In the genomic region with DNA sequence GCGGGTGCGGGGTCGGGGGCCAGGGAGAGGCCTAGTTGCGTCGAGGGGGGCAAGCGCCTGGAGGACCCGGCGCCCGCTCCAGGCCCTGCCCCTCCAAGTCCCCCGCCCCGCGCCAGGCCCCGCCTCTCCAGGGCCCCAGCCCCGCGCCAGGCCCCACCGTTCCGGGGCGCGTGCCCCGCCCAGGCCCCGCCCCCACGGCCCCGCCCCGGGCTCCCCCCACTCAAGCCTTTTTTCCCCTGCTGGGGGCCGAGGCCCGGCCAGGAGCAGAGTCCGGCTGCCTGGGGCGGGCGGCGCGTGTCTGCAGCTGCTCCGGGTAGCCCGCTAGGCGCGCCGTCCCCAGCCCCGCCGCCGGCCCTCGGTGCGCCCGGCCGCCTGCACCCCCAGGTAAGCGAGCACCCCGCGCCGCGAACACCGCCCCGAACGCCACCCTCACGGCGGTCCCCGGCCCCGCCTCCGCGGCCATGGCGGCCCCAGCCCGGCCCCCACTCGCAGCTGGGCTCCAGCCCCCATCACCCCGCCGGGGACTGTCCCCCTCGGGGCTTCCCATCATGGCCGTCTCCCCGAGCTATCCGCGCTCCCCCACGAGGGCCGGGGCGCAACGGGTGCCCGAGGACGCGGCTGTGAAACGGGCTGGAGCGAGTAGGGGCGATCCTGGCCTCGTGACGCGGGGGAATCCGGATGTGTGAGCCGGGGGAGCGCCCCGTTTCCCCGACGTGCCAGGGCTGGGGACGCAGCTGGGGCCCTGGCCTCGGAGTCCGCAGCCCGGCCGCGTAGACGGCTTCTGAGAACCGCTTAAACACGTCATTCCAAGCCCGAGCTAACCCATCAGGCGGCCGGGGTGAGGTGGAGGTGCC, we compare ENCODE assay signal across 1 cellular context.
TF ChIP-seq lines count a peak whose summit lies in the region.

A gene with protein sequence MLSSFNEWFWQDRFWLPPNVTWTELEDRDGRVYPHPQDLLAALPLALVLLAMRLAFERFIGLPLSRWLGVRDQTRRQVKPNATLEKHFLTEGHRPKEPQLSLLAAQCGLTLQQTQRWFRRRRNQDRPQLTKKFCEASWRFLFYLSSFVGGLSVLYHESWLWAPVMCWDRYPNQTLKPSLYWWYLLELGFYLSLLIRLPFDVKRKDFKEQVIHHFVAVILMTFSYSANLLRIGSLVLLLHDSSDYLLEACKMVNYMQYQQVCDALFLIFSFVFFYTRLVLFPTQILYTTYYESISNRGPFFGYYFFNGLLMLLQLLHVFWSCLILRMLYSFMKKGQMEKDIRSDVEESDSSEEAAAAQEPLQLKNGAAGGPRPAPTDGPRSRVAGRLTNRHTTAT (plus strand): TSS at position 260 of the 854 bp plus-strand sequence. CDS start 41,707 bp downstream, outside the sequence.

TF ChIP-seq in HepG2, 621 proteins besides CTCF, POLR2A, EP300 and RAD21 (continued from another document and continues in another):
- no peak for TF ChIP-seq ZNF546 (CRISPR knock-in tag; conservative IDR thresholded peaks at IDR 0.05)
- TF ChIP-seq RBM22 (optimal IDR thresholded peaks at IDR 0.05; ENCODE audit: low read length): no peak
- peak; percentile 73 for TF ChIP-seq ZFX (CRISPR knock-in tag; IDR thresholded peaks at IDR 0.05; ENCODE audit: low read depth)
- 0 out of 2 replicates have a peak, but pooled peaks have one; percentile 16 for TF ChIP-seq ZNF296 (CRISPR knock-in tag; conservative IDR thresholded peaks at IDR 0.05)
- TF ChIP-seq ZNF331 (CRISPR knock-in tag; IDR thresholded peaks at IDR 0.05): no peak
- no peak for TF ChIP-seq NFRKB (IDR thresholded peaks at IDR 0.05)
- TF ChIP-seq JUNB (CRISPR knock-in tag; IDR thresholded peaks at IDR 0.05; ENCODE audit: borderline replicate concordance): no peak
- no peak for TF ChIP-seq MBD4 (IDR thresholded peaks at IDR 0.05; ENCODE audit: borderline replicate concordance, low read length)
- no peak; the same call in 1 of the 2 replicates for TF ChIP-seq SALL2 (CRISPR knock-in tag; IDR thresholded peaks at IDR 0.05)
- no peak for TF ChIP-seq ZNF510 (CRISPR knock-in tag; IDR thresholded peaks at IDR 0.05; ENCODE audit: low read depth)
- TF ChIP-seq YEATS2 (CRISPR knock-in tag; IDR thresholded peaks at IDR 0.05; ENCODE audit: borderline replicate concordance): no peak
- no peak for TF ChIP-seq PTBP1 (IDR thresholded peaks at IDR 0.05; ENCODE audit: low read depth, low read length, poor library complexity, severe bottlenecking)
- TF ChIP-seq ZNF670 (CRISPR knock-in tag; IDR thresholded peaks at IDR 0.05; ENCODE audit: borderline replicate concordance): no peak
- 0 out of 2 replicates have a peak, but pooled peaks have one; percentile 18 for TF ChIP-seq FOSL2 (CRISPR knock-in tag; IDR thresholded peaks at IDR 0.05)
- no peak for TF ChIP-seq SRSF4 (IDR thresholded peaks at IDR 0.05; ENCODE audit: low read depth, low read length, poor library complexity, severe bottlenecking)
- TF ChIP-seq, protein P1, sequence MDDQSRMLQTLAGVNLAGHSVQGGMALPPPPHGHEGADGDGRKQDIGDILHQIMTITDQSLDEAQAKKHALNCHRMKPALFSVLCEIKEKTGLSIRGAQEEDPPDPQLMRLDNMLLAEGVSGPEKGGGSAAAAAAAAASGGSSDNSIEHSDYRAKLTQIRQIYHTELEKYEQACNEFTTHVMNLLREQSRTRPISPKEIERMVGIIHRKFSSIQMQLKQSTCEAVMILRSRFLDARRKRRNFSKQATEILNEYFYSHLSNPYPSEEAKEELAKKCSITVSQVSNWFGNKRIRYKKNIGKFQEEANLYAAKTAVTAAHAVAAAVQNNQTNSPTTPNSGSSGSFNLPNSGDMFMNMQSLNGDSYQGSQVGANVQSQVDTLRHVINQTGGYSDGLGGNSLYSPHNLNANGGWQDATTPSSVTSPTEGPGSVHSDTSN (CRISPR knock-in tag; IDR thresholded peaks at IDR 0.05; ENCODE audit: borderline replicate concordance): no peak
- TF ChIP-seq, protein P2, sequence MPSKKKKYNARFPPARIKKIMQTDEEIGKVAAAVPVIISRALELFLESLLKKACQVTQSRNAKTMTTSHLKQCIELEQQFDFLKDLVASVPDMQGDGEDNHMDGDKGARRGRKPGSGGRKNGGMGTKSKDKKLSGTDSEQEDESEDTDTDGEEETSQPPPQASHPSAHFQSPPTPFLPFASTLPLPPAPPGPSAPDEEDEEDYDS (CRISPR knock-in tag; IDR thresholded peaks at IDR 0.05): peak; percentile 58; the same call in 1 of the 2 replicates
- TF ChIP-seq, protein P3, sequence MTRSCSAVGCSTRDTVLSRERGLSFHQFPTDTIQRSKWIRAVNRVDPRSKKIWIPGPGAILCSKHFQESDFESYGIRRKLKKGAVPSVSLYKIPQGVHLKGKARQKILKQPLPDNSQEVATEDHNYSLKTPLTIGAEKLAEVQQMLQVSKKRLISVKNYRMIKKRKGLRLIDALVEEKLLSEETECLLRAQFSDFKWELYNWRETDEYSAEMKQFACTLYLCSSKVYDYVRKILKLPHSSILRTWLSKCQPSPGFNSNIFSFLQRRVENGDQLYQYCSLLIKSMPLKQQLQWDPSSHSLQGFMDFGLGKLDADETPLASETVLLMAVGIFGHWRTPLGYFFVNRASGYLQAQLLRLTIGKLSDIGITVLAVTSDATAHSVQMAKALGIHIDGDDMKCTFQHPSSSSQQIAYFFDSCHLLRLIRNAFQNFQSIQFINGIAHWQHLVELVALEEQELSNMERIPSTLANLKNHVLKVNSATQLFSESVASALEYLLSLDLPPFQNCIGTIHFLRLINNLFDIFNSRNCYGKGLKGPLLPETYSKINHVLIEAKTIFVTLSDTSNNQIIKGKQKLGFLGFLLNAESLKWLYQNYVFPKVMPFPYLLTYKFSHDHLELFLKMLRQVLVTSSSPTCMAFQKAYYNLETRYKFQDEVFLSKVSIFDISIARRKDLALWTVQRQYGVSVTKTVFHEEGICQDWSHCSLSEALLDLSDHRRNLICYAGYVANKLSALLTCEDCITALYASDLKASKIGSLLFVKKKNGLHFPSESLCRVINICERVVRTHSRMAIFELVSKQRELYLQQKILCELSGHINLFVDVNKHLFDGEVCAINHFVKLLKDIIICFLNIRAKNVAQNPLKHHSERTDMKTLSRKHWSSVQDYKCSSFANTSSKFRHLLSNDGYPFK (CRISPR knock-in tag; IDR thresholded peaks at IDR 0.05; ENCODE audit: borderline replicate concordance): no peak
- TF ChIP-seq CCAR2 (optimal IDR thresholded peaks at IDR 0.05; ENCODE audit: low read depth, low read length): no peak
- 0 out of 2 replicates have a peak, but pooled peaks have one; percentile 40 for TF ChIP-seq HNRNPL (IDR thresholded peaks at IDR 0.05; ENCODE audit: low read depth, low read length)
- peak; percentile 75 for TF ChIP-seq RBFOX2 (IDR thresholded peaks at IDR 0.05; ENCODE audit: low read depth, low read length)
- TF ChIP-seq, protein P4, sequence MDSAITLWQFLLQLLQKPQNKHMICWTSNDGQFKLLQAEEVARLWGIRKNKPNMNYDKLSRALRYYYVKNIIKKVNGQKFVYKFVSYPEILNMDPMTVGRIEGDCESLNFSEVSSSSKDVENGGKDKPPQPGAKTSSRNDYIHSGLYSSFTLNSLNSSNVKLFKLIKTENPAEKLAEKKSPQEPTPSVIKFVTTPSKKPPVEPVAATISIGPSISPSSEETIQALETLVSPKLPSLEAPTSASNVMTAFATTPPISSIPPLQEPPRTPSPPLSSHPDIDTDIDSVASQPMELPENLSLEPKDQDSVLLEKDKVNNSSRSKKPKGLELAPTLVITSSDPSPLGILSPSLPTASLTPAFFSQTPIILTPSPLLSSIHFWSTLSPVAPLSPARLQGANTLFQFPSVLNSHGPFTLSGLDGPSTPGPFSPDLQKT (CRISPR knock-in tag; IDR thresholded peaks at IDR 0.05; ENCODE audit: borderline replicate concordance): no peak
- no peak for TF ChIP-seq PLRG1 (conservative IDR thresholded peaks at IDR 0.05)
- TF ChIP-seq ZNF776 (CRISPR knock-in tag; IDR thresholded peaks at IDR 0.05): no peak; the same call in 1 of the 2 replicates
- TF ChIP-seq ZNF235 (CRISPR knock-in tag; IDR thresholded peaks at IDR 0.05; ENCODE audit: borderline replicate concordance): no peak
- no peak for TF ChIP-seq HOXD1 (CRISPR knock-in tag; IDR thresholded peaks at IDR 0.05)
- TF ChIP-seq NFIB (CRISPR knock-in tag; IDR thresholded peaks at IDR 0.05; ENCODE audit: borderline replicate concordance): no peak
- no peak for TF ChIP-seq SP2 (CRISPR knock-in tag; IDR thresholded peaks at IDR 0.05)
- TF ChIP-seq, protein P5, sequence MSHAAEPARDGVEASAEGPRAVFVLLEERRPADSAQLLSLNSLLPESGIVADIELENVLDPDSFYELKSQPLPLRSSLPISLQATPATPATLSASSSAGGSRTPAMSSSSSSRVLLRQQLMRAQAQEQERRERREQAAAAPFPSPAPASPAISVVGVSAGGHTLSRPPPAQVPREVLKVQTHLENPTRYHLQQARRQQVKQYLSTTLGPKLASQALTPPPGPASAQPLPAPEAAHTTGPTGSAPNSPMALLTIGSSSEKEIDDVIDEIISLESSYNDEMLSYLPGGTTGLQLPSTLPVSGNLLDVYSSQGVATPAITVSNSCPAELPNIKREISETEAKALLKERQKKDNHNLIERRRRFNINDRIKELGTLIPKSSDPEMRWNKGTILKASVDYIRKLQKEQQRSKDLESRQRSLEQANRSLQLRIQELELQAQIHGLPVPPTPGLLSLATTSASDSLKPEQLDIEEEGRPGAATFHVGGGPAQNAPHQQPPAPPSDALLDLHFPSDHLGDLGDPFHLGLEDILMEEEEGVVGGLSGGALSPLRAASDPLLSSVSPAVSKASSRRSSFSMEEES (CRISPR knock-in tag; IDR thresholded peaks at IDR 0.05): no peak
- TF ChIP-seq, protein P6, sequence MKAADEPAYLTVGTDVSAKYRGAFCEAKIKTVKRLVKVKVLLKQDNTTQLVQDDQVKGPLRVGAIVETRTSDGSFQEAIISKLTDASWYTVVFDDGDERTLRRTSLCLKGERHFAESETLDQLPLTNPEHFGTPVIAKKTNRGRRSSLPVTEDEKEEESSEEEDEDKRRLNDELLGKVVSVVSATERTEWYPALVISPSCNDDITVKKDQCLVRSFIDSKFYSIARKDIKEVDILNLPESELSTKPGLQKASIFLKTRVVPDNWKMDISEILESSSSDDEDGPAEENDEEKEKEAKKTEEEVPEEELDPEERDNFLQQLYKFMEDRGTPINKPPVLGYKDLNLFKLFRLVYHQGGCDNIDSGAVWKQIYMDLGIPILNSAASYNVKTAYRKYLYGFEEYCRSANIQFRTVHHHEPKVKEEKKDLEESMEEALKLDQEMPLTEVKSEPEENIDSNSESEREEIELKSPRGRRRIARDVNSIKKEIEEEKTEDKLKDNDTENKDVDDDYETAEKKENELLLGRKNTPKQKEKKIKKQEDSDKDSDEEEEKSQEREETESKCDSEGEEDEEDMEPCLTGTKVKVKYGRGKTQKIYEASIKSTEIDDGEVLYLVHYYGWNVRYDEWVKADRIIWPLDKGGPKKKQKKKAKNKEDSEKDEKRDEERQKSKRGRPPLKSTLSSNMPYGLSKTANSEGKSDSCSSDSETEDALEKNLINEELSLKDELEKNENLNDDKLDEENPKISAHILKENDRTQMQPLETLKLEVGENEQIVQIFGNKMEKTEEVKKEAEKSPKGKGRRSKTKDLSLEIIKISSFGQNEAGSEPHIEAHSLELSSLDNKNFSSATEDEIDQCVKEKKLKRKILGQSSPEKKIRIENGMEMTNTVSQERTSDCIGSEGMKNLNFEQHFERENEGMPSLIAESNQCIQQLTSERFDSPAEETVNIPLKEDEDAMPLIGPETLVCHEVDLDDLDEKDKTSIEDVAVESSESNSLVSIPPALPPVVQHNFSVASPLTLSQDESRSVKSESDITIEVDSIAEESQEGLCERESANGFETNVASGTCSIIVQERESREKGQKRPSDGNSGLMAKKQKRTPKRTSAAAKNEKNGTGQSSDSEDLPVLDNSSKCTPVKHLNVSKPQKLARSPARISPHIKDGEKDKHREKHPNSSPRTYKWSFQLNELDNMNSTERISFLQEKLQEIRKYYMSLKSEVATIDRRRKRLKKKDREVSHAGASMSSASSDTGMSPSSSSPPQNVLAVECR (CRISPR knock-in tag; IDR thresholded peaks at IDR 0.05; ENCODE audit: borderline replicate concordance): peak; percentile 50
- TF ChIP-seq ZNF101 (CRISPR knock-in tag; IDR thresholded peaks at IDR 0.05; ENCODE audit: borderline replicate concordance, low read depth): no peak
- no peak for TF ChIP-seq ERF (CRISPR knock-in tag; IDR thresholded peaks at IDR 0.05)
- TF ChIP-seq KDM2A (CRISPR knock-in tag; IDR thresholded peaks at IDR 0.05; ENCODE audit: borderline replicate concordance, low read depth): peak; percentile 29; the same call in 1 of the 2 replicates
- no peak for TF ChIP-seq ZNF589 (CRISPR knock-in tag; conservative IDR thresholded peaks at IDR 0.05)
- TF ChIP-seq TBP (CRISPR knock-in tag; IDR thresholded peaks at IDR 0.05): no peak
- TF ChIP-seq, protein P7, sequence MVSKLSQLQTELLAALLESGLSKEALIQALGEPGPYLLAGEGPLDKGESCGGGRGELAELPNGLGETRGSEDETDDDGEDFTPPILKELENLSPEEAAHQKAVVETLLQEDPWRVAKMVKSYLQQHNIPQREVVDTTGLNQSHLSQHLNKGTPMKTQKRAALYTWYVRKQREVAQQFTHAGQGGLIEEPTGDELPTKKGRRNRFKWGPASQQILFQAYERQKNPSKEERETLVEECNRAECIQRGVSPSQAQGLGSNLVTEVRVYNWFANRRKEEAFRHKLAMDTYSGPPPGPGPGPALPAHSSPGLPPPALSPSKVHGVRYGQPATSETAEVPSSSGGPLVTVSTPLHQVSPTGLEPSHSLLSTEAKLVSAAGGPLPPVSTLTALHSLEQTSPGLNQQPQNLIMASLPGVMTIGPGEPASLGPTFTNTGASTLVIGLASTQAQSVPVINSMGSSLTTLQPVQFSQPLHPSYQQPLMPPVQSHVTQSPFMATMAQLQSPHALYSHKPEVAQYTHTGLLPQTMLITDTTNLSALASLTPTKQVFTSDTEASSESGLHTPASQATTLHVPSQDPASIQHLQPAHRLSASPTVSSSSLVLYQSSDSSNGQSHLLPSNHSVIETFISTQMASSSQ (IDR thresholded peaks at IDR 0.05; ENCODE audit: low read depth): no peak
- TF ChIP-seq, protein P7 (CRISPR knock-in tag; IDR thresholded peaks at IDR 0.05; ENCODE audit: borderline replicate concordance): no peak
- TF ChIP-seq, protein P8, sequence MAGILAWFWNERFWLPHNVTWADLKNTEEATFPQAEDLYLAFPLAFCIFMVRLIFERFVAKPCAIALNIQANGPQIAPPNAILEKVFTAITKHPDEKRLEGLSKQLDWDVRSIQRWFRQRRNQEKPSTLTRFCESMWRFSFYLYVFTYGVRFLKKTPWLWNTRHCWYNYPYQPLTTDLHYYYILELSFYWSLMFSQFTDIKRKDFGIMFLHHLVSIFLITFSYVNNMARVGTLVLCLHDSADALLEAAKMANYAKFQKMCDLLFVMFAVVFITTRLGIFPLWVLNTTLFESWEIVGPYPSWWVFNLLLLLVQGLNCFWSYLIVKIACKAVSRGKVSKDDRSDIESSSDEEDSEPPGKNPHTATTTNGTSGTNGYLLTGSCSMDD (CRISPR knock-in tag; IDR thresholded peaks at IDR 0.05): no peak
- no peak for TF ChIP-seq SCMH1 (CRISPR knock-in tag; IDR thresholded peaks at IDR 0.05; ENCODE audit: borderline replicate concordance)
- TF ChIP-seq ESRRA (CRISPR knock-in tag; IDR thresholded peaks at IDR 0.05; ENCODE audit: low read depth): no peak
- TF ChIP-seq ZFP37 (CRISPR knock-in tag; IDR thresholded peaks at IDR 0.05; ENCODE audit: borderline replicate concordance): no peak
